ENCODE assay signal across 12 cellular contexts in the genomic region with DNA sequence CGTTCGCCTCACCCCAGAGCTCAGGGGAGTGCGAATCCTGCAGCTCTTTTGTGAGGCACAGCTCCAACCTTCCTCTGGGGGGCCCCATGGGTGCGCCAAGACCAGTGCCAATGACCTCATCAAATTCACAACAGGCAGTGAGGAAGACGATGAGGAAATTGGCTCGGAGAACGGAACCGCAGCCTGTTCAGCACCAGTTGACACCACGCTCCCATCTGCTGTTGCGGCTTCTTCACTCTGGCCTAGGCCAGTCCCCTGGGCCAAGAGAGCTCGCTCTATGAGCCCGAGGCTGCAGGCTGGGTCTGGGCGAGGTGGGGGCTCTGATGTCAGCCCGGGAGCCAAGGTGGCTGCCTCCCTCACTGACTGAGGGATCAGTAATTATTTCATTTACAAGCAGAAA. TPM values are rescaled to one million over a fixed set of nuclear protein-coding genes. Genes with fewer than 3 reads are reported as not detected.
DNase-seq lines count a peak whose midpoint lies in the region; ATAC-seq, FAIRE-seq and TF ChIP-seq lines count a peak whose summit lies in the region.
"Had no signal": no experiment of that assay in that cellular context is flagged by ENCODE, and none has a peak within 500 bp of the region (broad histone marks: within the 10 kb centered on the region; RNA-seq: fewer than 3 reads in every experiment).

No MANE protein-coding gene starts in this region.

- H3K27me3 ChIP-seq in K562 (ENCODE audit: control insufficient read depth in 2 of 2, insufficient read depth in 2 of 2, low read length in 2 of 2) (peaks cover 11 to 30% of the 10 kb centered on the region in 2 experiments; a peak in 3 of 5 replicates), stomach (peaks cover 0 to 21% (median 0%) of the 10 kb centered on the region in 3 donors), testis (no peaks in the 10 kb centered on the region)

- in situ Hi-C loops in K562 (cut with MboI) = no loop called here

- no peaks in the 10 kb centered on the region for H3K79me2 ChIP-seq in K562 (ENCODE audit: control insufficient read depth, insufficient read depth, low read length)

- POLR2A ChIA-PET in K562 (lab: Yijun Ruan, JAX) = interaction anchor here (0.6 to 1.0 kb wide), 4 partner anchors 8 to 53 kb away, joined by 3 to 5 read pairs (median 3); no protein-coding TSS in a partner anchor

- no peaks in the 10 kb centered on the region for H4K20me1 ChIP-seq in K562 (replicated peaks; ENCODE audit: control insufficient read depth, insufficient read depth, low read length)

- H3K9me3 ChIP-seq in K562 (replicated peaks; ENCODE audit: control insufficient read depth, insufficient read depth, low read depth, low read length) (no peaks in the 10 kb centered on the region), stomach (no peaks in the 10 kb centered on the region), testis (no peaks in the 10 kb centered on the region)

- TF ChIP-seq EP300 in K562 (IDR thresholded peaks at IDR 0.05; ENCODE audit: low read length) (no peak), stomach (IDR thresholded peaks at IDR 0.05) (no peak)

- WGBS in K562 (ENCODE audit: insufficient coverage, low coverage, missing lambda C conversion rate) = 25% methylated on average over 14 of the region's 14 CpGs
- 40 to 62% (median 56%) methylated on average over 13 to 14 of the region's 14 CpGs for WGBS in stomach, 5 donors
- 84 to 94% methylated on average over 10 to 14 of the region's 14 CpGs for WGBS in testis, 2 donors

- H3K36me3 ChIP-seq in K562 (ENCODE audit: control insufficient read depth, insufficient read depth, low read length) (no peaks in the 10 kb centered on the region), stomach (no peaks in the 10 kb centered on the region), testis (ENCODE audit: low read depth, missing control alignments) (no peaks in the 10 kb centered on the region)

- DNase-seq in NB4 (ENCODE audit: low read depth) (peak; percentile 62), K562 (ENCODE audit: extremely low read depth in 1 of 4, low spot score in 3 of 4) (peak; percentile 40 to 46 (median 43)), iris pigment epithelial cell (ENCODE audit: low read depth) (peak; percentile 33), stomach (peak; percentile 36), AG20443 (ENCODE audit: low spot score) (no peak), testis (no peak)
- DNase-seq in activated effector memory CD4-positive, alpha-beta T cell treated with anti-CD3 and anti-CD28 coated beads, Interleukin-2, amount 50 U/mL, for 16 hours = no peak
- DNase-seq: DND-41; stimulated activated CD4-positive, alpha-beta T cell treated with anti-CD3 and anti-CD28 coated beads, Interleukin-2, amount 100 ng/mL, for 24 hours had no signal

- TF ChIP-seq POLR2A in NB4 (IDR thresholded peaks at IDR 0.05; ENCODE audit: extremely low read depth, insufficient read length) (no peak), K562 (conservative IDR thresholded peaks at IDR 0.05) (no peak), stomach (IDR thresholded peaks at IDR 0.05) (no peak), testis (IDR thresholded peaks at IDR 0.05) (no peak)

- TF ChIP-seq CTCF in NB4 (IDR thresholded peaks at IDR 0.05; ENCODE audit: low read depth, low read length) (peak; percentile 39), K562 (IDR thresholded peaks at IDR 0.05 in 2 of 3, conservative IDR thresholded peaks at IDR 0.05 in 1 of 3; ENCODE audit: insufficient read depth in 2 of 3, low read depth in 1 of 3, low read length in 3 of 3) (peak; percentile 32 to 47 (median 43); a peak in 5 of 6 replicates), stomach (IDR thresholded peaks at IDR 0.05) (no peak), testis (IDR thresholded peaks at IDR 0.05) (no peak)

- peak; percentile 37 for FAIRE-seq in K562 (lab: Jason Lieb, UNC)
- FAIRE-seq: frontal cortex had no signal

- H3K9ac ChIP-seq in K562 (ENCODE audit: insufficient read depth in 1 of 2, low read depth in 2 of 2, low read length in 2 of 2) = peak overlapping the region in 1 of 2 experiments; percentile 62; a peak in 2 of 4 replicates

- intact Hi-C loops in K562 (cut with micrococcal nuclease) (no loop called here), stomach (cut with DNase I; ENCODE audit: low total_unique reads) (no loop called here), testis (cut with DNase I; ENCODE audit: low total_unique reads) (no loop called here)

- H3K9me1 ChIP-seq in K562 (ENCODE audit: control insufficient read depth, insufficient read depth, low read length) = no peaks in the 10 kb centered on the region

- CTCF ChIA-PET in K562 (lab: Yijun Ruan, JAX; ENCODE audit: low intra/inter-chr PET ratio) = interaction anchor here (0.7 kb wide), 1 partner anchor 450 kb away, joined by 3 read pairs; no protein-coding TSS in a partner anchor

- H3K4me3 ChIP-seq in NB4 (ENCODE audit: low read depth, low read length) = no peak overlapping the region
- no peak overlapping the region for H3K4me3 ChIP-seq in K562
- no peak overlapping the region for H3K4me3 ChIP-seq in stomach
- no peak overlapping the region for H3K4me3 ChIP-seq in testis

- H3K27ac ChIP-seq in K562 (ENCODE audit: extremely low read depth, low read depth, low read length) (no peak overlapping the region), stomach (peak overlapping the region in 4 of 5 donors; percentile 7 to 60 (median 34)), testis (no peak overlapping the region)

- TF ChIP-seq RAD21 in K562 (CRISPR knock-in tag; conservative IDR thresholded peaks at IDR 0.05 in 1 of 2, IDR thresholded peaks at IDR 0.05 in 1 of 2) = peak in 1 of 2 experiments; percentile 42; a peak in 1 of 4 replicates

- peak; percentile 77 for ATAC-seq in K562
- ATAC-seq in GM18867 (IDR thresholded peaks at IDR 0.05; ENCODE audit: unreplicated experiment) = no peak
- ATAC-seq: T-cell had no signal

- peak overlapping the region; percentile 14; the same call in 1 of the 2 replicates for H2AFZ ChIP-seq in K562 (ENCODE audit: low read depth, low read length)

- no TSS peak for BruUV-seq in K562 (replicated peaks; lab: Mats Ljungman, UMichigan)

- H3K4me1 ChIP-seq in K562 (replicated peaks in 1 of 2; ENCODE audit: control insufficient read depth in 2 of 2, insufficient read depth in 2 of 2, low read length in 2 of 2) (peaks cover 20 to 21% of the 10 kb centered on the region in 2 experiments; a peak in 4 of 5 replicates), stomach (peaks cover 27 to 53% (median 35%) of the 10 kb centered on the region in 4 donors), testis (peaks cover 7% of the 10 kb centered on the region)

- H3K4me2 ChIP-seq in K562 (ENCODE audit: insufficient read depth, low read length) = no peak overlapping the region

TF ChIP-seq in K562, 482 proteins besides CTCF, POLR2A, EP300 and RAD21 (continues in another document):
- TF ChIP-seq JUND (IDR thresholded peaks at IDR 0.05; ENCODE audit: borderline replicate concordance, low read depth, low read length) (peak; percentile 73), JUND (tag; IDR thresholded peaks at IDR 0.05; ENCODE audit: borderline replicate concordance, low read depth, low read length) (peak; percentile 52; the same call in 1 of the 3 replicates)

RNA-seq across cellular contexts. Expression of gene PLEKHA6, which starts 2.2 kb away (rescaled TPM):
- 0.09 and 0.14 TPM in 2 replicates for total RNA-seq in K562 (2011; cell fraction: chromatin; rRNA removed; ENCODE audit: low replicate concordance)
- total RNA-seq in K562 (2011; cell fraction: nucleolus; rRNA removed) = 0.17 TPM in 1 of 2 replicates, not detected in the other
- 0.15 TPM in 1 of 2 replicates, not detected in the other for total RNA-seq in K562 (2011; cell fraction: nucleoplasm; rRNA removed)
- total RNA-seq in K562 (2014; rRNA removed) (not detected in 2 replicates), K562 (2014; rRNA removed; fragmentation: Illumina TruSeq; extraction: Trizol) (not detected in 2 replicates), K562 (2015; rRNA removed; fragmentation: Illumina TruSeq; extraction: Trizol) (0.04 and 0.34 TPM in 2 replicates), K562 (2021) (0.29 and 0.33 TPM in 2 replicates), stomach (10 to 100 TPM; 12.5 to 97.9 (median 39.1) TPM), testis (10 to 100 TPM in 1 of 2 donors, 1 to 10 TPM in 1; 5.9 to 14.7 TPM)
- polyA plus RNA-seq in K562 (2011; rRNA removed) (0.01 TPM in 2 replicates), K562 (2014; fragmentation: Illumina TruSeq; extraction: Trizol) (not detected in 2 replicates), K562 (2014; fragmentation: Nextera tagmentation; extraction: Ambion mirVana) (under 1 TPM in 1 of 2 experiments, not detected in 1; under 0.01 TPM), K562 (2014; rRNA removed) (0.01 TPM in 1 of 2 replicates, not detected in the other), stomach (10 to 100 TPM in 2 of 3 donors, 1 to 10 TPM in 1; 6.4 to 37.5 (median 32.1) TPM), testis (ENCODE audit: insufficient read depth, low read depth, low replicate concordance) (10.0 TPM)
- polyA plus RNA-seq in K562 (2011; cell fraction: cytosol; rRNA removed) = 0.01 TPM in 1 of 2 replicates, not detected in the other
- 0.06 and 0.24 TPM in 2 replicates for polyA plus RNA-seq in K562 (2011; cell fraction: nucleus; rRNA removed)
- polyA plus RNA-seq in K562 (2012) = 0.21 and 0.35 TPM in 2 replicates
- 0.04 and 0.06 TPM in 2 replicates for polyA minus RNA-seq in K562 (2011; rRNA and poly(A)+ RNA removed)
- polyA minus RNA-seq in K562 (2011; cell fraction: cytosol; rRNA and poly(A)+ RNA removed) = not detected in 2 replicates
- polyA minus RNA-seq in K562 (2011; cell fraction: nucleus; rRNA and poly(A)+ RNA removed) = under 0.01 and 0.11 TPM in 2 replicates

RNA-seq across cellular contexts. Expression of gene PPP1R15B, which starts 54.1 kb away (rescaled TPM):
- total RNA-seq in K562 (2011; cell fraction: chromatin; rRNA removed; ENCODE audit: low replicate concordance) = 89.5 and 106 TPM in 2 replicates
- total RNA-seq in K562 (2011; cell fraction: nucleolus; rRNA removed) = 92.1 and 92.6 TPM in 2 replicates
- 106 and 121 TPM in 2 replicates for total RNA-seq in K562 (2011; cell fraction: nucleoplasm; rRNA removed)
- total RNA-seq in K562 (2014; rRNA removed) (30.8 and 32.3 TPM in 2 replicates), K562 (2014; rRNA removed; fragmentation: Illumina TruSeq; extraction: Trizol) (42.2 and 45.5 TPM in 2 replicates), K562 (2015; rRNA removed; fragmentation: Illumina TruSeq; extraction: Trizol) (30.6 and 32.4 TPM in 2 replicates), K562 (2021) (46.5 and 48.1 TPM in 2 replicates), stomach (10 to 100 TPM; 19.8 to 74.4 (median 51.6) TPM), testis (10 to 100 TPM; 40.1 to 42.0 TPM)
- polyA plus RNA-seq in K562 (2011; rRNA removed) (24.6 and 27.0 TPM in 2 replicates), K562 (2014; fragmentation: Illumina TruSeq; extraction: Trizol) (34.2 and 36.5 TPM in 2 replicates), K562 (2014; fragmentation: Nextera tagmentation; extraction: Ambion mirVana) (10 to 100 TPM; 17.0 to 24.7 TPM), K562 (2014; rRNA removed) (26.9 and 27.2 TPM in 2 replicates), stomach (10 to 100 TPM in 1 of 3 donors, 1 to 10 TPM in 2; 6.5 to 11.1 (median 9.3) TPM), testis (ENCODE audit: insufficient read depth, low read depth, low replicate concordance) (22.5 TPM)
- polyA plus RNA-seq in K562 (2011; cell fraction: cytosol; rRNA removed) = 19.2 and 23.1 TPM in 2 replicates
- 18.4 and 20.5 TPM in 2 replicates for polyA plus RNA-seq in K562 (2011; cell fraction: nucleus; rRNA removed)
- 15.8 and 22.5 TPM in 2 replicates for polyA plus RNA-seq in K562 (2012)
- 47.0 and 63.2 TPM in 2 replicates for polyA minus RNA-seq in K562 (2011; rRNA and poly(A)+ RNA removed)
- polyA minus RNA-seq in K562 (2011; cell fraction: cytosol; rRNA and poly(A)+ RNA removed) = 38.7 and 39.2 TPM in 2 replicates
- 36.5 and 72.2 TPM in 2 replicates for polyA minus RNA-seq in K562 (2011; cell fraction: nucleus; rRNA and poly(A)+ RNA removed)

Comparison
In these comparisons a context has a peak if more than half of its experiments do, and no peak if none do; other contexts are left out.
1. DNase-seq: peak in NB4 (single experiment), K562 (4 of 4), iris pigment epithelial cell (single experiment) and stomach (single experiment); none in activated effector memory CD4-positive, alpha-beta T cell treated with anti-CD3 and anti-CD28 coated beads, Interleukin-2, amount 50 U/mL, for 16 hours (single experiment), AG20443 (single experiment) and testis (single experiment).
2. CTCF ChIP-seq: peak in NB4 (single experiment) and K562 (3 of 3); none in stomach (0 of 7) and testis (0 of 3).
3. H3K27ac ChIP-seq: peak in stomach (4 of 5); none in K562 (single experiment) and testis (0 of 2).
4. RNA of gene PLEKHA6, which starts 2.2 kb away (total RNA-seq): 12.5 to 97.9 TPM in stomach and 5.9 to 14.7 TPM in testis; 0.04 to 0.34 TPM in K562; every median in the first group is over 4 times any median in the second.